In the genomic region with DNA sequence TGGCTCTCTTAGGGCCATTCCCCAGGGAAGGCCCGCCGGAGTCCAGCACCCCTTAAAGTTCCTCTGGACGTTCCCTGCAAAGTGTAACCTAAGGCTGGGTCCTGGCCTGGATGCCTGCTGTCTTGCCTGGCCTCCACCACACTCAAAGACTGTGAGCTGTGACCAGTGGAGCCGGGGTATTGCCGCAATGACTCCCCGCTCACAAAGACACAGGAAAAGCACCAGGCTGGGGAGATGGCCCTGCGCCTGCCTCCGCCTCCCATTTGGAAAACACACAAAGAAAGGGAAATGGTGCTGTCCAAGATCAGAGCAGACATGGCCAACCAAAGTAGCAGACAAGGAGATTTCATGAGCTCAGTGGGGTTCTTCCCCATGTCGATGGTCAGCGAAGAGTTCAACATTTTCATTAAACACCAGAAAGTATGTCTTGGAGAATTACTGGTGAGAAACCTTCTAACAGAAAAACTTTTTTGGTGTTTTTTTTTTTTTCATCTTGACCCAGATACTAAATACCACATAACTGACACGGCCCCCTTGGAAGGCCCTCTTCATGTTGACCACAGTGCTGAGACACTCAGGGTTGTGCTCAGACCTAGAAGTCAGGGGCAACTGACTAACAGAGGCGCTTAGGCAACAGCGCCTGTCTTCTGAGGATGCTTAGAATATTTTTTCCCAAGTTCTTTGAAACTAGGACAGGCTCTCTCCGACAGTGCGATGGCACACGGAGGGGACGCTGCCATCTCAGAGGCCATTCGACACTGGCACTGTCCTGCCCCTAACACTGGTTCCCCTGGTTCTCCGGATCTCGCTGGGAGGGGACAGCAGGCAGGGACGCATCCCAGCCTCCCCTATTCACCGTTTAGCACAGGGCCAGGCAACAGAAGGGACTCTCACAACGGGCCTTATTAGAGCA, we compare ENCODE assay signal across 1 cellular context.
TF ChIP-seq lines count a peak whose summit lies in the region.

No MANE protein-coding gene starts in this region.

TF ChIP-seq in A549, 52 proteins besides CTCF, POLR2A, EP300 and RAD21:
- TF ChIP-seq JUN (IDR thresholded peaks at IDR 0.05) (no peak), MAFK (IDR thresholded peaks at IDR 0.05; ENCODE audit: partially characterized antibody) (peak; percentile 90), CHD2 (IDR thresholded peaks at IDR 0.05; ENCODE audit: low read length, partially characterized antibody) (no peak), RARB (CRISPR knock-in tag; IDR thresholded peaks at IDR 0.05) (no peak), PHF8 (IDR thresholded peaks at IDR 0.05; ENCODE audit: borderline replicate concordance, low read depth) (no peak), GATA3 (IDR thresholded peaks at IDR 0.05; ENCODE audit: borderline replicate concordance) (no peak), MAZ (IDR thresholded peaks at IDR 0.05; ENCODE audit: borderline replicate concordance, low read depth, low read length) (no peak)
- TF ChIP-seq, protein P1, sequence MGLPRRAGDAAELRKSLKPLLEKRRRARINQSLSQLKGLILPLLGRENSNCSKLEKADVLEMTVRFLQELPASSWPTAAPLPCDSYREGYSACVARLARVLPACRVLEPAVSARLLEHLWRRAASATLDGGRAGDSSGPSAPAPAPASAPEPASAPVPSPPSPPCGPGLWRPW (IDR thresholded peaks at IDR 0.05), result no peak
TF ChIP-seq in A549: peak in this region for 1.
